In genomic region chr1:104765115-104765514, GRCh38 we compare ENCODE assay signal across 10 cellular contexts.
DNase-seq lines count a peak whose midpoint lies in the region; ATAC-seq, FAIRE-seq and TF ChIP-seq lines count a peak whose summit lies in the region.
"Had no signal": no experiment of that assay in that cellular context is flagged by ENCODE, and none has a peak within 500 bp of the region (broad histone marks: within the 10 kb centered on the region; RNA-seq: fewer than 3 reads in every experiment).

No MANE protein-coding gene starts in this region.

- in situ Hi-C loops in transverse colon (cut with MboI; ENCODE audit: low pct_ligation_motif_present in 1 of 4, low pct_unique_long_range_greater_than_20kb in 1 of 4, low sequenced_read_pairs in 3 of 4): no loop called here

- FAIRE-seq in bronchial epithelial cell (lab: Jason Lieb, UNC): no peak

- intact Hi-C loops in right cardiac atrium (cut with DNase I) (no loop called here), transverse colon (cut with DNase I; ENCODE audit: low total_unique reads) (no loop called here), spleen (cut with DNase I; ENCODE audit: low total_unique reads) (no loop called here)

- TF ChIP-seq CTCF in bronchial epithelial cell (IDR thresholded peaks at IDR 0.05; ENCODE audit: insufficient read depth, low read length, severe bottlenecking): no peak
- no peak for TF ChIP-seq CTCF in transverse colon (IDR thresholded peaks at IDR 0.05)
- no peak for TF ChIP-seq CTCF in spleen (IDR thresholded peaks at IDR 0.05 in 8 of 11, conservative IDR thresholded peaks at IDR 0.05 in 3 of 11)

- H3K27me3 ChIP-seq in bronchial epithelial cell (ENCODE audit: control insufficient read depth, insufficient read depth, low read length) (no peaks in the 10 kb centered on the region), right cardiac atrium (ENCODE audit: control insufficient read depth, insufficient read depth) (no peaks in the 10 kb centered on the region), transverse colon (no peaks in the 10 kb centered on the region), spleen (replicated peaks in 1 of 7) (no peaks in the 10 kb centered on the region)

- no peak for TF ChIP-seq POLR2A in transverse colon (IDR thresholded peaks at IDR 0.05)
- no peak for TF ChIP-seq POLR2A in spleen (IDR thresholded peaks at IDR 0.05)

- H3K9me3 ChIP-seq in right cardiac atrium (ENCODE audit: control insufficient read depth, low read length) (no peaks in the 10 kb centered on the region), transverse colon (peaks cover 0 to 2% of the 10 kb centered on the region in 2 donors), spleen (no peaks in the 10 kb centered on the region)

- ATAC-seq in GM18498 (IDR thresholded peaks at IDR 0.05; ENCODE audit: unreplicated experiment) (peak; percentile 75), GM21447 (IDR thresholded peaks at IDR 0.05; ENCODE audit: unreplicated experiment) (peak; percentile 72), HG03139 (IDR thresholded peaks at IDR 0.05; ENCODE audit: unreplicated experiment) (peak; percentile 56), right cardiac atrium (no peak)
- ATAC-seq: Right ventricle myocardium inferior had no signal

- TF ChIP-seq EP300 in transverse colon (IDR thresholded peaks at IDR 0.05; ENCODE audit: low read depth): no peak

- H3K36me3 ChIP-seq in bronchial epithelial cell (ENCODE audit: control insufficient read depth, insufficient read depth, low read length) (no peaks in the 10 kb centered on the region), transverse colon (no peaks in the 10 kb centered on the region), spleen (no peaks in the 10 kb centered on the region)

- H3K4me3 ChIP-seq in bronchial epithelial cell (ENCODE audit: low read depth, low read length) (no peak overlapping the region), right cardiac atrium (ENCODE audit: low read length) (no peak overlapping the region), transverse colon (no peak overlapping the region), spleen (no peak overlapping the region)

- no peak overlapping the region for H3K27ac ChIP-seq in right cardiac atrium (ENCODE audit: low read length)
- H3K27ac ChIP-seq in transverse colon: no peak overlapping the region
- H3K27ac ChIP-seq in spleen: no peak overlapping the region

- H3K4me1 ChIP-seq in right cardiac atrium (ENCODE audit: control insufficient read depth, insufficient read depth, low read length) (no peaks in the 10 kb centered on the region), transverse colon (no peaks in the 10 kb centered on the region), spleen (no peaks in the 10 kb centered on the region)

- 60% methylated on average over 2 of the region's 2 CpGs for WGBS in right cardiac atrium
- WGBS in transverse colon (ENCODE audit: low coverage in 1 of 2), 2 donors: 42 to 78% methylated on average over 1 to 2 of the region's 2 CpGs
- 64 to 89% (median 68%) methylated on average over 2 of the region's 2 CpGs for WGBS in spleen, 5 donors

- peak; percentile 55 for DNase-seq in bronchial epithelial cell (ENCODE audit: low read depth)
- DNase-seq in right cardiac atrium: no peak
- DNase-seq in transverse colon: no peak
- no peak for DNase-seq in UCSD-AML1 (lab: John Stamatoyannopoulos, UW; ENCODE audit: unreplicated experiment)
- no peak for DNase-seq in spleen
- DNase-seq: posterior cingulate gyrus had no signal

Comparison
In these comparisons a context has a peak if more than half of its experiments do, and no peak if none do; other contexts are left out.
1. ATAC-seq: peak in GM18498 (single experiment), GM21447 (single experiment) and HG03139 (single experiment); none in right cardiac atrium (0 of 2).